In the genomic region with DNA sequence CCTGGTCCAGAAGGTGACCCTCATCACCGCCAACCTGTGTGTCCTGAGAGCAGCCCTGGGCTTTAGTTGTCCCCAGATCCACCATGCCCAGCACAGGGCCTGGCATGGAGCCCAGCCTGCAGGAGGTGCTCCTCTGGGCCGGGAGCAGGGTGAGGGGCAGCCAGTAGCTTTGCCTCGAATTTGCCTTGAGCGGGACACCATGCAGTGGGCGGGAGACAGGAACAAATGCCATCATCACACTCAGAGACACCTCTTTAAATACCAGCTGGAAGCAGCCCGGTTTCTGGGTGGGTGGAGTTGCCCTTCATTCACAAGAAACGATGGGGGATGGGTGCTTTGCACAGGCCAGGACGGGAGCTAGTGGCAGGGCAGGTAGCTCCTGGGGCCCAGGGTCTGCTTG, we compare ENCODE assay signal across 26 cellular contexts. TPM values are rescaled to one million over a fixed set of nuclear protein-coding genes. Genes with fewer than 3 reads are reported as not detected.
DNase-seq lines count a peak whose midpoint lies in the region; ATAC-seq, FAIRE-seq and TF ChIP-seq lines count a peak whose summit lies in the region.
"Had no signal": no experiment of that assay in that cellular context is flagged by ENCODE, and none has a peak within 500 bp of the region (broad histone marks: within the 10 kb centered on the region; RNA-seq: fewer than 3 reads in every experiment).

No MANE protein-coding gene starts in this region.

- peaks cover 4% of the 10 kb centered on the region for H3K4me1 Mint-ChIP-seq in astrocyte (ENCODE audit: low read depth, unreplicated experiment)
- no peaks in the 10 kb centered on the region for H3K4me1 Mint-ChIP-seq in activated CD4-positive, alpha-beta memory T cell treated with anti-CD3 and anti-CD28 coated beads, Interleukin-2, amount 10 ng/mL, durations not matched to agents 7 days and 5 days
- H3K4me1 Mint-ChIP-seq: activated CD4-positive, alpha-beta T cell treated with anti-CD3 and anti-CD28 coated beads, Interleukin-2, amount 10 ng/mL, durations not matched to agents 24 days and 14 days; naive thymus-derived CD4-positive, alpha-beta T cell; stimulated activated naive CD8-positive, alpha-beta T cell treated with anti-CD3 and anti-CD28 coated beads, Interleukin-15, amount 100 ng/mL, for 72 hours had no signal

- H3K9me3 ChIP-seq in astrocyte (ENCODE audit: insufficient read depth, low read depth, low read length) = no peaks in the 10 kb centered on the region
- H3K9me3 ChIP-seq: A549, colonic mucosa, gastroesophageal sphincter, right lobe of liver, SJSA1, upper lobe of right lung had no signal

- H3K9me3 Mint-ChIP-seq in astrocyte (ENCODE audit: unreplicated experiment) = no peaks in the 10 kb centered on the region
- no peaks in the 10 kb centered on the region for H3K9me3 Mint-ChIP-seq in activated CD4-positive, alpha-beta memory T cell treated with anti-CD3 and anti-CD28 coated beads, Interleukin-2, amount 10 ng/mL, durations not matched to agents 7 days and 5 days
- H3K9me3 Mint-ChIP-seq: activated CD4-positive, alpha-beta T cell treated with anti-CD3 and anti-CD28 coated beads, Interleukin-2, amount 10 ng/mL, durations not matched to agents 24 days and 14 days; H9; naive thymus-derived CD4-positive, alpha-beta T cell; stimulated activated naive CD8-positive, alpha-beta T cell treated with anti-CD3 and anti-CD28 coated beads, Interleukin-15, amount 100 ng/mL, for 72 hours; T-helper 1 cell treated with Interleukin-12 subunit alpha and Interleukin-12 subunit beta and Interleukin-4 antibody, amounts not matched to agents 30 μg/mL and 1 μg/mL, for 36 hours had no signal

- H3K36me3 Mint-ChIP-seq in astrocyte (ENCODE audit: low read depth, unreplicated experiment) = peaks cover 2% of the 10 kb centered on the region
- no peaks in the 10 kb centered on the region for H3K36me3 Mint-ChIP-seq in activated CD4-positive, alpha-beta memory T cell treated with anti-CD3 and anti-CD28 coated beads, Interleukin-2, amount 10 ng/mL, durations not matched to agents 7 days and 5 days (ENCODE audit: low read depth)
- H3K36me3 Mint-ChIP-seq: naive thymus-derived CD4-positive, alpha-beta T cell had no signal

- no peak overlapping the region for H3K4me3 ChIP-seq in astrocyte (ENCODE audit: insufficient read depth, low read depth, low read length)
- H3K4me3 ChIP-seq: A549, colonic mucosa, gastroesophageal sphincter, PC-9, right lobe of liver, SJSA1, upper lobe of right lung had no signal

- intact Hi-C loops in left cardiac atrium (cut with DNase I) = no loop called here

- no peak overlapping the region for H3K9ac ChIP-seq in astrocyte (ENCODE audit: low read length)

- no peak overlapping the region for H3K4me2 ChIP-seq in astrocyte (ENCODE audit: low read length)
- H3K4me2 ChIP-seq: A549, PC-9 had no signal

- POLR2A ChIA-PET in activated CD4-positive, alpha-beta memory T cell treated with anti-CD3 and anti-CD28 coated beads, Interleukin-2, amount 10 ng/mL, durations not matched to agents 7 days and 5 days (lab: Charles Lee) = interaction anchor here (1.2 kb wide), 1 partner anchor 54 kb away, joined by 4 read pairs; no protein-coding TSS in a partner anchor

- H4K20me1 ChIP-seq in astrocyte (ENCODE audit: insufficient read depth, low read length) = peaks cover 13% of the 10 kb centered on the region

- no peak for TF ChIP-seq CTCF in astrocyte (IDR thresholded peaks at IDR 0.05; ENCODE audit: insufficient read depth, low read depth, low read length)

- ATAC-seq in left cardiac atrium = peak; percentile 68 to 78
- ATAC-seq: A549; gastroesophageal sphincter; left colon; naive thymus-derived CD4-positive, alpha-beta T cell; right lobe of liver; stimulated activated naive CD8-positive, alpha-beta T cell treated with anti-CD3 and anti-CD28 coated beads, Interleukin-15, amount 100 ng/mL, for 72 hours; upper lobe of right lung had no signal

- H3K4me3 Mint-ChIP-seq in astrocyte (ENCODE audit: unreplicated experiment) = no peak overlapping the region
- H3K4me3 Mint-ChIP-seq in activated CD4-positive, alpha-beta memory T cell treated with anti-CD3 and anti-CD28 coated beads, Interleukin-2, amount 10 ng/mL, durations not matched to agents 7 days and 5 days = no peak overlapping the region
- H3K4me3 Mint-ChIP-seq: activated CD4-positive, alpha-beta T cell treated with anti-CD3 and anti-CD28 coated beads, Interleukin-2, amount 10 ng/mL, durations not matched to agents 24 days and 14 days; naive thymus-derived CD4-positive, alpha-beta T cell; stimulated activated naive CD8-positive, alpha-beta T cell treated with anti-CD3 and anti-CD28 coated beads, Interleukin-15, amount 100 ng/mL, for 72 hours; T-helper 1 cell treated with Interleukin-12 subunit alpha and Interleukin-12 subunit beta and Interleukin-4 antibody, amounts not matched to agents 30 μg/mL and 1 μg/mL, for 36 hours had no signal

- H3K36me3 ChIP-seq in astrocyte (ENCODE audit: insufficient read depth, low read length) = no peaks in the 10 kb centered on the region
- H3K36me3 ChIP-seq: colonic mucosa, gastroesophageal sphincter, right lobe of liver, SJSA1, upper lobe of right lung had no signal

- H3K4me1 ChIP-seq in astrocyte (ENCODE audit: insufficient read depth, low read length) = peaks cover 5% of the 10 kb centered on the region
- H3K4me1 ChIP-seq: A549, colonic mucosa, right lobe of liver, SJSA1, upper lobe of right lung had no signal

- peaks cover 40% of the 10 kb centered on the region for H3K27me3 Mint-ChIP-seq in astrocyte (ENCODE audit: low read depth, unreplicated experiment)
- no peaks in the 10 kb centered on the region for H3K27me3 Mint-ChIP-seq in activated CD4-positive, alpha-beta memory T cell treated with anti-CD3 and anti-CD28 coated beads, Interleukin-2, amount 10 ng/mL, durations not matched to agents 7 days and 5 days
- H3K27me3 Mint-ChIP-seq: activated CD4-positive, alpha-beta T cell treated with anti-CD3 and anti-CD28 coated beads, Interleukin-2, amount 10 ng/mL, durations not matched to agents 24 days and 14 days; naive thymus-derived CD4-positive, alpha-beta T cell; stimulated activated naive CD8-positive, alpha-beta T cell treated with anti-CD3 and anti-CD28 coated beads, Interleukin-15, amount 100 ng/mL, for 72 hours had no signal

- no peaks in the 10 kb centered on the region for H3K79me2 ChIP-seq in astrocyte (ENCODE audit: insufficient read depth, low read length)

- H3K27ac ChIP-seq in astrocyte (ENCODE audit: low read depth, low read length) = no peak overlapping the region
- H3K27ac ChIP-seq: A549, colonic mucosa, PC-9, right lobe of liver, SJSA1, upper lobe of right lung had no signal

- peak overlapping the region; percentile 43 for H3K27ac Mint-ChIP-seq in astrocyte (ENCODE audit: unreplicated experiment)
- H3K27ac Mint-ChIP-seq in activated CD4-positive, alpha-beta memory T cell treated with anti-CD3 and anti-CD28 coated beads, Interleukin-2, amount 10 ng/mL, durations not matched to agents 7 days and 5 days = no peak overlapping the region
- H3K27ac Mint-ChIP-seq: activated CD4-positive, alpha-beta T cell treated with anti-CD3 and anti-CD28 coated beads, Interleukin-2, amount 10 ng/mL, durations not matched to agents 24 days and 14 days; H9; naive thymus-derived CD4-positive, alpha-beta T cell; stimulated activated naive CD8-positive, alpha-beta T cell treated with anti-CD3 and anti-CD28 coated beads, Interleukin-15, amount 100 ng/mL, for 72 hours; T-helper 1 cell treated with Interleukin-12 subunit alpha and Interleukin-12 subunit beta and Interleukin-4 antibody, amounts not matched to agents 30 μg/mL and 1 μg/mL, for 36 hours had no signal

- CTCF ChIA-PET in activated CD4-positive, alpha-beta memory T cell treated with anti-CD3 and anti-CD28 coated beads, Interleukin-2, amount 10 ng/mL, durations not matched to agents 7 days and 5 days (lab: Charles Lee) = no interaction called here

- no peak for FAIRE-seq in astrocyte (lab: Jason Lieb, UNC)
- FAIRE-seq: A549 had no signal

- DNase-seq in NCI-H2171 treated with DMSO at 0.1 percent for 48 hours (lab: John Stamatoyannopoulos, UW) (peak; percentile 47), NCI-H2171 (lab: John Stamatoyannopoulos, UW) (no peak), astrocyte (ENCODE audit: low read depth) (no peak), left cardiac atrium (peak; percentile 76), superior temporal gyrus (ENCODE audit: extremely low spot score) (peak; percentile 61), hepatic stellate cell (ENCODE audit: low spot score) (no peak), OCI-M1 (lab: John Stamatoyannopoulos, UW) (no peak)
- no peak for DNase-seq in activated CD4-positive, alpha-beta memory T cell treated with anti-CD3 and anti-CD28 coated beads, Interleukin-2, amount 10 ng/mL, durations not matched to agents 7 days and 5 days
- DNase-seq: activated CD4-positive, alpha-beta T cell treated with anti-CD3 and anti-CD28 coated beads, Interleukin-2, amount 10 ng/mL, durations not matched to agents 24 days and 14 days; activated CD8-positive, alpha-beta memory T cell treated with anti-CD3 and anti-CD28 coated beads, Interleukin-2, amount 50 U/mL, for 4 hours; colonic mucosa; H9; left colon; MM.1S; naive thymus-derived CD4-positive, alpha-beta T cell; NCI-H1436; NCI-H345; PC-9; right lobe of liver; stimulated activated naive CD8-positive, alpha-beta T cell treated with anti-CD3 and anti-CD28 coated beads, Interleukin-15, amount 100 ng/mL, for 72 hours; upper lobe of right lung had no signal

- peaks cover 3% of the 10 kb centered on the region for H3K27me3 ChIP-seq in astrocyte (ENCODE audit: insufficient read depth, low read length)
- H3K27me3 ChIP-seq: colonic mucosa, gastroesophageal sphincter, right lobe of liver, SJSA1, upper lobe of right lung had no signal

- H2AFZ ChIP-seq in astrocyte (ENCODE audit: low read depth, low read length) = no peak overlapping the region
- H2AFZ ChIP-seq: PC-9 had no signal

RNA-seq across cellular contexts. Expression of gene FLRT1, which starts 19.3 kb away (rescaled TPM):
- total RNA-seq in astrocyte (0.20 and 0.41 TPM in 2 replicates), left cardiac atrium (1 to 10 TPM; 1.3 to 1.6 TPM)
- total RNA-seq in activated CD4-positive, alpha-beta memory T cell treated with anti-CD3 and anti-CD28 coated beads, Interleukin-2, amount 10 ng/mL, durations not matched to agents 7 days and 5 days = under 1 TPM; 0.05 to 0.23 TPM
- total RNA-seq: activated CD4-positive, alpha-beta T cell treated with anti-CD3 and anti-CD28 coated beads, Interleukin-2, amount 10 ng/mL, durations not matched to agents 24 days and 14 days; mesenteric fat pad; naive thymus-derived CD4-positive, alpha-beta T cell; upper lobe of right lung had no signal

Comparison
In these comparisons a context has a peak if more than half of its experiments do, and no peak if none do; other contexts are left out.
1. DNase-seq: peak in NCI-H2171 treated with DMSO at 0.1 percent for 48 hours (single experiment), left cardiac atrium (single experiment) and superior temporal gyrus (single experiment); none in NCI-H2171 (single experiment), astrocyte (single experiment), hepatic stellate cell (single experiment), OCI-M1 (single experiment) and activated CD4-positive, alpha-beta memory T cell treated with anti-CD3 and anti-CD28 coated beads, Interleukin-2, amount 10 ng/mL, durations not matched to agents 7 days and 5 days (single experiment).